In the genomic region with DNA sequence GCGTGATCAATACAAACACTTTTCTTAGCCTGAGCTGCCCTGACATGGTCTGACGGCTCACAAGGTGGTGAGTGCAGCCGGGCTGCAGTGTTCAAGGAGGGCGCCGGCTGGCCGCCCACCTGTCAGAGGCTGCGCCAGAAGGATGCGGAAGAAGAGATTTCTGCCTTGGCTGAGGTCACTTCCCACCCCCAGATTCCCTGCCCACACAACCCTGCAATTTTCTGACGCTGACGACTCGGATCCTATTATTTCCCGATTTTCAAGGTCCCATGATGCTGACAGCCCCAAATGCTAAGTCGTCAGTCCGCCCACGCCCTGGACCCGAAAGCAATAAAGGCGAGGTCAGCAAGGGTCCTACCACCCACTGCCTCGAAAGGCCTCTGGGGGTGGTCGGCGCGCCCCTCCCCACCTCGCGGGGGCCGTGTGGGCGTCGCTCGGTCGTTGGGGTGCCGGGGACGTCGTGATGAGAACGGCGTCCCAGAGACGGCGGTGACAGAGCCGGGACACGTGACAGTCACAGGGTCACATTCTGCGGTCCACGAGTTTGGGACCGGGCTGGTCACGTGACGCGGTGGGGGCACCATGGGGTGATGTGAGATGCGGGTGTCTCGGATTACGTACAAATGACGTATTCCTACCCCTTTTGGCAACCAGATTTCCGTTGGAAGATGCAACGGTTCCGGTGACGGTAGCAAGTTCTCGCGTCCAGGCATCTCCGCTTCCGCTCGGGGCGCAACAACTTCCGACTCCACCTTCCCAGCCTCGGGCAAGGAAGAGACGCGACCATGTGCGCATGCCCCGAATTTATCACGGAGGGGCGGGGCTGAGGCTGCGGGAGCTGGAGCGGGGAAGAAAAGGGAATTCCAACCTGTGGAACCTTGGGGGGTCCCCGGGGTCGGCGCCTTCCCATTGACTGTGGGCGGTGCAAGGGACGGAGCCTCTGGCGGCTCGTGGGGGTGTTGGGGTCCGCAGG, we compare ENCODE assay signal across 8 cellular contexts.
DNase-seq lines count a peak whose midpoint lies in the region; ATAC-seq lines count a peak whose summit lies in the region.

A gene with protein sequence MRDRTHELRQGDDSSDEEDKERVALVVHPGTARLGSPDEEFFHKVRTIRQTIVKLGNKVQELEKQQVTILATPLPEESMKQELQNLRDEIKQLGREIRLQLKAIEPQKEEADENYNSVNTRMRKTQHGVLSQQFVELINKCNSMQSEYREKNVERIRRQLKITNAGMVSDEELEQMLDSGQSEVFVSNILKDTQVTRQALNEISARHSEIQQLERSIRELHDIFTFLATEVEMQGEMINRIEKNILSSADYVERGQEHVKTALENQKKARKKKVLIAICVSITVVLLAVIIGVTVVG (plus strand): TSS at position 823 of the 973 bp plus-strand sequence. CDS start 248 bp downstream, outside the sequence.

- DNase-seq in AML-193 (lab: John Stamatoyannopoulos, UW) = peak; percentile 98
- peak; percentile 89 for DNase-seq in GM19238 (ENCODE audit: insufficient read length, low spot score)
- DNase-seq in NCI-H524 (lab: John Stamatoyannopoulos, UW) = peak; percentile 93 to 95
- peak; percentile 96 to 97 for DNase-seq in activated CD4-positive, alpha-beta T cell treated with anti-CD3 and anti-CD28 coated beads for 4 hours
- peak; percentile 97 for DNase-seq in kidney tubule cell (ENCODE audit: low spot score)
- peak; percentile 93 to 98 (median 94) for DNase-seq in stimulated activated CD4-positive, alpha-beta T cell treated with anti-CD3 and anti-CD28 coated beads, Interleukin-1b, Interleukin-23, amount 100 ng/mL, for 24 hours (ENCODE audit: low read depth in 4 of 4, low spot score in 1 of 4)

- peak; percentile 78 for ATAC-seq in HG03442 (IDR thresholded peaks at IDR 0.05; ENCODE audit: unreplicated experiment)

- peak within 1 kb of the TSS; percentile 100 for H3K27ac ChIP-seq in cingulate gyrus (ENCODE audit: low read depth, low read length)

Comparison
In these comparisons a context has a peak if more than half of its experiments do, and no peak if none do; other contexts are left out.
1. Peak in every context shown above with its lines: DNase-seq, ATAC-seq and H3K27ac ChIP-seq.